In genomic region chr9:37471942-37472679, GRCh38 we compare ENCODE assay signal across 8 cellular contexts. TPM values are rescaled to one million over a fixed set of nuclear protein-coding genes. Genes with fewer than 3 reads are reported as not detected.
A peak's percentile ranks its signal among the peaks of the same experiment; 100 is the strongest.
DNase-seq lines count a peak whose midpoint lies in the region; ATAC-seq, FAIRE-seq and TF ChIP-seq lines count a peak whose summit lies in the region.

No MANE protein-coding gene starts in this region.

- FAIRE-seq in endothelial cell of umbilical vein (lab: Jason Lieb, UNC), result peak; percentile 99

- DNase-seq in GM04503 (ENCODE audit: low read depth) (peak; percentile 97), RPMI7951 (ENCODE audit: low read depth) (peak; percentile 96), endothelial cell of umbilical vein (ENCODE audit: low read depth, low spot score) (peak; percentile 86), erythroblast (lab: John Stamatoyannopoulos, UW) (no peak), SIG-M5 (lab: John Stamatoyannopoulos, UW) (no peak)

- no peak for TF ChIP-seq CTCF in endothelial cell of umbilical vein (IDR thresholded peaks at IDR 0.05; ENCODE audit: extremely low read depth in 1 of 2, insufficient read depth in 1 of 2, low read depth in 1 of 2, low read length in 2 of 2)

- dilution Hi-C loops in endothelial cell of umbilical vein (cut with MboI; ENCODE audit: extremely low pct_ligation_motif_present, low sequenced_read_pairs), result no loop called here

- ATAC-seq in HG03469 (IDR thresholded peaks at IDR 0.05; ENCODE audit: unreplicated experiment) (no peak), HG02884 (IDR thresholded peaks at IDR 0.05; ENCODE audit: unreplicated experiment) (no peak)

- peak overlapping the region; percentile 60 for H3K4me2 ChIP-seq in endothelial cell of umbilical vein (ENCODE audit: insufficient read depth, low read length)

- H3K27ac ChIP-seq in endothelial cell of umbilical vein (ENCODE audit: insufficient read depth, low read depth, low read length), result peak overlapping the region; percentile 78

- TF ChIP-seq POLR2A in endothelial cell of umbilical vein (IDR thresholded peaks at IDR 0.05; ENCODE audit: low read depth, low read length) (no peak), erythroblast (IDR thresholded peaks at IDR 0.05; ENCODE audit: low read length) (no peak)

- CTCF ChIA-PET in endothelial cell of umbilical vein (lab: Charles Lee), result no interaction called here

- peak overlapping the region; percentile 9 for H2AFZ ChIP-seq in endothelial cell of umbilical vein (ENCODE audit: low read depth, low read length)

- H3K4me1 ChIP-seq in endothelial cell of umbilical vein (ENCODE audit: control insufficient read depth, extremely low read depth, insufficient read depth, low read length) (peaks cover 9% of the 10 kb centered on the region), mucosa of stomach (ENCODE audit: control insufficient read depth, insufficient read depth, low read length) (no peaks in the 10 kb centered on the region)

- no peaks in the 10 kb centered on the region for H3K79me2 ChIP-seq in endothelial cell of umbilical vein (ENCODE audit: control insufficient read depth, insufficient read depth, low read length)

- intact Hi-C loops in endothelial cell of umbilical vein (cut with micrococcal nuclease), result loop anchor here (1.0 kb wide), 1 partner anchor 13 kb away; the partner anchor contains the start of gene POLR1E

- TSS peak; percentile 78 for BruUV-seq in endothelial cell of umbilical vein (replicated peaks; lab: Mats Ljungman, UMichigan)

- H3K4me3 ChIP-seq in endothelial cell of umbilical vein (replicated peaks in 1 of 3; ENCODE audit: insufficient read depth in 1 of 3, low read depth in 1 of 3, low read length in 3 of 3) (peak overlapping the region in 2 of 3 experiments; percentile 11 to 38), mucosa of stomach (ENCODE audit: low read length) (peak overlapping the region; percentile 22)

- peak overlapping the region; percentile 65 for H3K9ac ChIP-seq in endothelial cell of umbilical vein (replicated peaks; ENCODE audit: extremely low read depth, insufficient read depth, low read length)
- H3K9ac ChIP-seq in mucosa of stomach (ENCODE audit: low read length), result peak overlapping the region; percentile 72

- H3K9me1 ChIP-seq in endothelial cell of umbilical vein (replicated peaks; ENCODE audit: control insufficient read depth, extremely low read depth, insufficient read depth, low read length), result no peaks in the 10 kb centered on the region

- H3K36me3 ChIP-seq in endothelial cell of umbilical vein (ENCODE audit: control insufficient read depth in 2 of 2, extremely low read depth in 1 of 2, insufficient read depth in 2 of 2, low read length in 2 of 2) (no peaks in the 10 kb centered on the region), mucosa of stomach (ENCODE audit: control insufficient read depth, insufficient read depth, low read length) (no peaks in the 10 kb centered on the region)

- no peaks in the 10 kb centered on the region for H3K9me3 ChIP-seq in endothelial cell of umbilical vein (replicated peaks; ENCODE audit: control insufficient read depth, insufficient read depth, low read length)
- no peaks in the 10 kb centered on the region for H3K9me3 ChIP-seq in mucosa of stomach (ENCODE audit: control insufficient read depth, low read length)

- POLR2A ChIA-PET in endothelial cell of umbilical vein (lab: Charles Lee), result no interaction called here

- peaks cover 0 to 2% of the 10 kb centered on the region in 2 experiments for H3K27me3 ChIP-seq in endothelial cell of umbilical vein (ENCODE audit: control insufficient read depth in 2 of 2, insufficient read depth in 2 of 2, low read length in 2 of 2)
- H3K27me3 ChIP-seq in mucosa of stomach (ENCODE audit: control insufficient read depth, insufficient read depth, low read length), result no peaks in the 10 kb centered on the region

- H4K20me1 ChIP-seq in endothelial cell of umbilical vein (replicated peaks; ENCODE audit: control insufficient read depth, extremely low read depth, insufficient read depth, low read length), result no peaks in the 10 kb centered on the region

TF ChIP-seq in endothelial cell of umbilical vein, 7 proteins besides CTCF, POLR2A, EP300 and RAD21:
- no peak for TF ChIP-seq MAX (IDR thresholded peaks at IDR 0.05; ENCODE audit: insufficient read depth, insufficient read length)
- no peak for TF ChIP-seq MYC (IDR thresholded peaks at IDR 0.05; ENCODE audit: low read depth, low read length)
- peak; percentile 52 for TF ChIP-seq POLR2AphosphoS5 (IDR thresholded peaks at IDR 0.05; ENCODE audit: insufficient read depth, low read depth, low read length)
- peak; percentile 28 for TF ChIP-seq GATA2 (IDR thresholded peaks at IDR 0.05; ENCODE audit: insufficient read depth, insufficient read length, low read depth, low read length)
- peak; percentile 88 for TF ChIP-seq FOS (IDR thresholded peaks at IDR 0.05; ENCODE audit: borderline replicate concordance, insufficient read depth, low read length)
- TF ChIP-seq JUN (IDR thresholded peaks at IDR 0.05; ENCODE audit: borderline replicate concordance, insufficient read depth, insufficient read length, low read depth), result peak; percentile 89
- no peak for TF ChIP-seq EZH2 (IDR thresholded peaks at IDR 0.05; ENCODE audit: borderline replicate concordance, low read depth, low read length, severe bottlenecking)

RNA-seq across cellular contexts. Expression of gene ZBTB5, which starts 6.9 kb away (rescaled TPM):
- total RNA-seq in RPMI7951 (2014; rRNA removed; shearing (Covaris generic)), result 9.7 and 12.0 TPM in 2 replicates
- 9.6 and 10.0 TPM in 2 replicates for total RNA-seq in endothelial cell of umbilical vein
- 12.5 and 13.7 TPM in 2 replicates for polyA plus RNA-seq in endothelial cell of umbilical vein
- 8.7 and 10.0 TPM in 2 replicates for polyA plus RNA-seq in endothelial cell of umbilical vein (2011; cell fraction: cytosol; rRNA removed)
- polyA plus RNA-seq in endothelial cell of umbilical vein (2011; cell fraction: nucleus; rRNA removed), result 15.4 and 18.9 TPM in 2 replicates
- polyA plus RNA-seq in endothelial cell of umbilical vein (2012), result 5.6 and 6.7 TPM in 2 replicates
- polyA minus RNA-seq in endothelial cell of umbilical vein, result 27.4 and 30.3 TPM in 2 replicates
- 14.2 TPM for polyA minus RNA-seq in endothelial cell of umbilical vein (2011; cell fraction: cytosol; rRNA and poly(A)+ RNA removed)
- 15.0 and 23.9 TPM in 2 replicates for polyA minus RNA-seq in endothelial cell of umbilical vein (2011; cell fraction: nucleus; rRNA and poly(A)+ RNA removed)

RNA-seq across cellular contexts. Expression of gene POLR1E, which starts 13.6 kb away (rescaled TPM):
- 30.3 and 31.7 TPM in 2 replicates for total RNA-seq in RPMI7951 (2014; rRNA removed; shearing (Covaris generic))
- 17.2 and 21.2 TPM in 2 replicates for total RNA-seq in endothelial cell of umbilical vein
- 6.3 and 9.0 TPM in 2 replicates for polyA plus RNA-seq in endothelial cell of umbilical vein
- 16.5 and 18.2 TPM in 2 replicates for polyA plus RNA-seq in endothelial cell of umbilical vein (2011; cell fraction: cytosol; rRNA removed)
- 8.7 and 11.1 TPM in 2 replicates for polyA plus RNA-seq in endothelial cell of umbilical vein (2011; cell fraction: nucleus; rRNA removed)
- polyA plus RNA-seq in endothelial cell of umbilical vein (2012), result 20.3 and 23.5 TPM in 2 replicates
- polyA minus RNA-seq in endothelial cell of umbilical vein, result 9.9 and 11.0 TPM in 2 replicates
- 23.9 TPM for polyA minus RNA-seq in endothelial cell of umbilical vein (2011; cell fraction: cytosol; rRNA and poly(A)+ RNA removed)
- 5.5 and 5.9 TPM in 2 replicates for polyA minus RNA-seq in endothelial cell of umbilical vein (2011; cell fraction: nucleus; rRNA and poly(A)+ RNA removed)

RNA-seq across cellular contexts. Expression of gene GRHPR, which starts 49.6 kb away (rescaled TPM):
- 129 and 139 TPM in 2 replicates for total RNA-seq in RPMI7951 (2014; rRNA removed; shearing (Covaris generic))
- 91.2 and 103 TPM in 2 replicates for total RNA-seq in endothelial cell of umbilical vein
- 247 and 267 TPM in 2 replicates for polyA plus RNA-seq in endothelial cell of umbilical vein
- 202 and 220 TPM in 2 replicates for polyA plus RNA-seq in endothelial cell of umbilical vein (2011; cell fraction: cytosol; rRNA removed)
- polyA plus RNA-seq in endothelial cell of umbilical vein (2011; cell fraction: nucleus; rRNA removed), result 142 and 147 TPM in 2 replicates
- polyA plus RNA-seq in endothelial cell of umbilical vein (2012), result 90.9 and 136 TPM in 2 replicates
- 105 and 118 TPM in 2 replicates for polyA minus RNA-seq in endothelial cell of umbilical vein
- polyA minus RNA-seq in endothelial cell of umbilical vein (2011; cell fraction: cytosol; rRNA and poly(A)+ RNA removed), result 69.9 TPM
- polyA minus RNA-seq in endothelial cell of umbilical vein (2011; cell fraction: nucleus; rRNA and poly(A)+ RNA removed), result 44.0 and 47.2 TPM in 2 replicates

Comparison
In these comparisons a context has a peak if more than half of its experiments do, and no peak if none do; other contexts are left out.
1. DNase-seq: peak in GM04503 (single experiment), RPMI7951 (single experiment) and endothelial cell of umbilical vein (single experiment); none in erythroblast (0 of 2) and SIG-M5 (single experiment).